Comparison of ENCODE assay signal across 1 cellular context in genomic region chr22:44287121-44287693, GRCh38.
TF ChIP-seq lines count a peak whose summit lies in the region.

No MANE protein-coding gene starts in this region.

TF ChIP-seq in HepG2, 621 proteins besides CTCF, POLR2A, EP300 and RAD21 (continued from another document):
- TF ChIP-seq MLXIP (CRISPR knock-in tag; IDR thresholded peaks at IDR 0.05; ENCODE audit: borderline replicate concordance) (no peak), TGIF2 (CRISPR knock-in tag; IDR thresholded peaks at IDR 0.05) (no peak), SSRP1 (CRISPR knock-in tag; IDR thresholded peaks at IDR 0.05) (no peak), ZNF768 (CRISPR knock-in tag; IDR thresholded peaks at IDR 0.05) (peak; percentile 67; the same call in 1 of the 2 replicates), ZNF44 (CRISPR knock-in tag; IDR thresholded peaks at IDR 0.05) (no peak)
